18 cellular contexts compared by ENCODE assay signal in the genomic region with DNA sequence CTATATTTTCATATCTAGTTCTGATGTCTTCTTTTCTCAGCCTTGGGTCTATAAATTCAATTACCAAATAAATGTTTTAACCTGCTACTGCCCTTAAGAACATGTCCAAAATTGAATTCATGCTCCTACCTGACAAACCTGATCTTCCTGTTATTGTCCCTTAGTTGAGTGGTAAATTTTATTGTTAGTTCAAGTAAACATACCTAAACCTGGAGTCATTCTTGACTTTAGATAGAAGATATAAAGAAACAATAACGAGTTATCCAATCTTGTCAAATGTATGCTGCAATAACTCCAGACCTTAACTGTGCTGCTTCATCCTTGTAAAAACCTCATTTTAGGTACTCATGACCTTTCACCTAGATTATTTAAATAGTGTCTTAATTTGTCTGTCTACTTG. TPM values are rescaled to one million over a fixed set of nuclear protein-coding genes. Genes with fewer than 3 reads are reported as not detected.
DNase-seq lines count a peak whose midpoint lies in the region; ATAC-seq, FAIRE-seq and TF ChIP-seq lines count a peak whose summit lies in the region.
"Had no signal": no experiment of that assay in that cellular context is flagged by ENCODE, and none has a peak within 500 bp of the region (broad histone marks: within the 10 kb centered on the region; RNA-seq: fewer than 3 reads in every experiment).

No MANE protein-coding gene starts in this region.

- in situ Hi-C loops in K562 (cut with MboI): no loop called here

- H3K27me3 ChIP-seq in Caco-2 (replicated peaks; ENCODE audit: control insufficient read depth, insufficient read depth, low read length): no peaks in the 10 kb centered on the region
- no peaks in the 10 kb centered on the region for H3K27me3 ChIP-seq in K562 (ENCODE audit: control insufficient read depth in 2 of 2, insufficient read depth in 2 of 2, low read length in 2 of 2)
- H3K27me3 ChIP-seq: SJCRH30 had no signal

- H2AFZ ChIP-seq in K562 (ENCODE audit: low read depth, low read length): no peak overlapping the region

- H3K4me1 ChIP-seq in Caco-2 (peaks cover 21% of the 10 kb centered on the region), K562 (replicated peaks in 1 of 2; ENCODE audit: control insufficient read depth in 2 of 2, insufficient read depth in 2 of 2, low read length in 2 of 2) (no peaks in the 10 kb centered on the region)
- H3K4me1 ChIP-seq: SJCRH30 had no signal

- no peak overlapping the region for H3K27ac ChIP-seq in K562 (ENCODE audit: extremely low read depth, low read depth, low read length)
- H3K27ac ChIP-seq: SJCRH30 had no signal

- H3K9me3 Mint-ChIP-seq in Caco-2 (ENCODE audit: unreplicated experiment): peaks cover 38% of the 10 kb centered on the region

- CTCF ChIA-PET in Caco-2 (lab: Charles Lee): interaction anchor here (1.5 kb wide), 1 partner anchor 35 kb away, joined by 3 read pairs; the partner anchor contains the start of gene SC5D
- CTCF ChIA-PET in K562 (lab: Yijun Ruan, JAX; ENCODE audit: low intra/inter-chr PET ratio): no interaction called here

- BruUV-seq in Caco-2 (replicated peaks; lab: Mats Ljungman, UMichigan) (no TSS peak), K562 (replicated peaks; lab: Mats Ljungman, UMichigan) (no TSS peak)

- DNase-seq in Caco-2 (peak in 1 of 2 experiments; percentile 65), HPDE6-E6E7 (ENCODE audit: extremely low spot score) (peak; percentile 22), K562 (ENCODE audit: extremely low read depth in 1 of 4, low spot score in 3 of 4) (no peak), left colon (no peak)
- DNase-seq: ACHN, AML-193, H7, NCI-H1417 treated with DMSO at 0.1 percent for 48 hours, NCI-H1930, NCI-H510A treated with DMSO at 0.1 percent for 48 hours, NCI-H82, SJCRH30 had no signal

- H3K36me3 Mint-ChIP-seq in Caco-2 (ENCODE audit: insufficient read depth, unreplicated experiment): no peaks in the 10 kb centered on the region
- H3K36me3 Mint-ChIP-seq: CD14-positive monocyte had no signal

- no peak for TF ChIP-seq EP300 in K562 (IDR thresholded peaks at IDR 0.05; ENCODE audit: low read length)

- intact Hi-C loops in Caco-2 (cut with micrococcal nuclease; ENCODE audit: unreplicated experiment): loop anchor here (1.0 to 5.0 kb wide), 4 partner anchors 11 to 194 kb away; partner anchors contain the start of genes SC5D, SORL1 and SORL1-AS1
- intact Hi-C loops in K562 (cut with micrococcal nuclease): no loop called here
- intact Hi-C loops in left colon (cut with DNase I, micrococcal nuclease): no loop called here

- TF ChIP-seq CTCF in Caco-2 (IDR thresholded peaks at IDR 0.05; ENCODE audit: insufficient read depth in 1 of 2, low read depth in 1 of 2, low read length in 1 of 2, severe bottlenecking in 1 of 2, unreplicated experiment in 1 of 2): no peak
- TF ChIP-seq CTCF in K562 (IDR thresholded peaks at IDR 0.05 in 2 of 3, conservative IDR thresholded peaks at IDR 0.05 in 1 of 3; ENCODE audit: insufficient read depth in 2 of 3, low read depth in 1 of 3, low read length in 3 of 3): no peak

- no peaks in the 10 kb centered on the region for H3K79me2 ChIP-seq in K562 (ENCODE audit: control insufficient read depth, insufficient read depth, low read length)

- FAIRE-seq in K562 (lab: Jason Lieb, UNC): peak; percentile 44
- FAIRE-seq: RCC 7860 had no signal

- peak overlapping the region; percentile 4 for H3K4me3 Mint-ChIP-seq in Caco-2 (ENCODE audit: unreplicated experiment)
- H3K4me3 Mint-ChIP-seq: CD14-positive monocyte, IgD-negative memory B cell had no signal

- 0% methylated on average over 1 of the region's 1 CpG for WGBS in K562 (ENCODE audit: insufficient coverage, low coverage, missing lambda C conversion rate)

- POLR2A ChIA-PET in Caco-2 (lab: Charles Lee): no interaction called here
- POLR2A ChIA-PET in K562 (lab: Yijun Ruan, JAX): no interaction called here

- no peaks in the 10 kb centered on the region for H4K20me1 ChIP-seq in K562 (replicated peaks; ENCODE audit: control insufficient read depth, insufficient read depth, low read length)

- H3K27me3 Mint-ChIP-seq in Caco-2 (ENCODE audit: insufficient read depth, unreplicated experiment): no peaks in the 10 kb centered on the region

- H3K36me3 ChIP-seq in Caco-2 (ENCODE audit: control insufficient read depth, insufficient read depth, low read length): no peaks in the 10 kb centered on the region
- no peaks in the 10 kb centered on the region for H3K36me3 ChIP-seq in K562 (ENCODE audit: control insufficient read depth, insufficient read depth, low read length)
- H3K36me3 ChIP-seq: SJCRH30 had no signal

- no peak for TF ChIP-seq RAD21 in K562 (CRISPR knock-in tag; conservative IDR thresholded peaks at IDR 0.05 in 1 of 2, IDR thresholded peaks at IDR 0.05 in 1 of 2)

- no peak for TF ChIP-seq POLR2A in K562 (conservative IDR thresholded peaks at IDR 0.05)

- peaks cover 18% of the 10 kb centered on the region for H3K4me1 Mint-ChIP-seq in Caco-2 (ENCODE audit: low read depth, unreplicated experiment)
- H3K4me1 Mint-ChIP-seq: CD14-positive monocyte, IgD-negative memory B cell had no signal

- no peak overlapping the region for H3K9ac ChIP-seq in K562 (ENCODE audit: insufficient read depth in 1 of 2, low read depth in 2 of 2, low read length in 2 of 2)

- H3K9me3 ChIP-seq in Caco-2 (no peaks in the 10 kb centered on the region; the same call in 1 of the 2 replicates), K562 (replicated peaks; ENCODE audit: control insufficient read depth, insufficient read depth, low read depth, low read length) (no peaks in the 10 kb centered on the region)
- H3K9me3 ChIP-seq: SJCRH30 had no signal

- H3K9me1 ChIP-seq in K562 (ENCODE audit: control insufficient read depth, insufficient read depth, low read length): no peaks in the 10 kb centered on the region

- peak overlapping the region; percentile 20 for H3K27ac Mint-ChIP-seq in Caco-2 (ENCODE audit: unreplicated experiment)
- H3K27ac Mint-ChIP-seq: CD14-positive monocyte, IgD-negative memory B cell had no signal

- no peak overlapping the region for H3K4me2 ChIP-seq in K562 (ENCODE audit: insufficient read depth, low read length)

- no peak for ATAC-seq in K562
- ATAC-seq in left colon: peak; percentile 53
- ATAC-seq in GM19351 (IDR thresholded peaks at IDR 0.05; ENCODE audit: unreplicated experiment): no peak
- no peak for ATAC-seq in HG03097 (IDR thresholded peaks at IDR 0.05; ENCODE audit: low FRiP score, unreplicated experiment)
- no peak for ATAC-seq in GM18502 (IDR thresholded peaks at IDR 0.05; ENCODE audit: poor library complexity, unreplicated experiment)

- H3K4me3 ChIP-seq in Caco-2 (ENCODE audit: low read depth, low read length) (no peak overlapping the region), K562 (no peak overlapping the region)
- H3K4me3 ChIP-seq: SJCRH30 had no signal

TF ChIP-seq in K562, 482 proteins besides CTCF, POLR2A, EP300 and RAD21 (continues in another document):
- TF ChIP-seq ZNF212 (CRISPR knock-in tag; IDR thresholded peaks at IDR 0.05) (no peak), CXXC5 (CRISPR knock-in tag; IDR thresholded peaks at IDR 0.05) (no peak), CREB3 (tag; conservative IDR thresholded peaks at IDR 0.05; ENCODE audit: low read depth) (no peak)

RNA-seq across cellular contexts. Expression of gene SC5D, which starts 34.6 kb away (rescaled TPM):
- 106 and 126 TPM in 2 replicates for total RNA-seq in Caco-2 (2022)
- total RNA-seq in K562 (2011; cell fraction: chromatin; rRNA removed; ENCODE audit: low replicate concordance): 49.8 and 77.7 TPM in 2 replicates
- 44.7 and 62.4 TPM in 2 replicates for total RNA-seq in K562 (2011; cell fraction: nucleolus; rRNA removed)
- 83.0 and 88.7 TPM in 2 replicates for total RNA-seq in K562 (2011; cell fraction: nucleoplasm; rRNA removed)
- 7.6 and 9.9 TPM in 2 replicates for total RNA-seq in K562 (2014; rRNA removed)
- total RNA-seq in K562 (2014; rRNA removed; fragmentation: Illumina TruSeq; extraction: Trizol): 18.0 and 20.3 TPM in 2 replicates
- 14.7 and 16.1 TPM in 2 replicates for total RNA-seq in K562 (2015; rRNA removed; fragmentation: Illumina TruSeq; extraction: Trizol)
- total RNA-seq in K562 (2021): 12.0 and 13.8 TPM in 2 replicates
- 49.2 and 84.0 TPM in 2 replicates for polyA plus RNA-seq in K562 (2011; rRNA removed)
- 15.9 and 24.3 TPM in 2 replicates for polyA plus RNA-seq in K562 (2011; cell fraction: cytosol; rRNA removed)
- polyA plus RNA-seq in K562 (2011; cell fraction: nucleus; rRNA removed): 22.4 and 29.3 TPM in 2 replicates
- polyA plus RNA-seq in K562 (2012): 17.8 and 51.5 TPM in 2 replicates
- 19.5 and 23.9 TPM in 2 replicates for polyA plus RNA-seq in K562 (2014; fragmentation: Illumina TruSeq; extraction: Trizol)
- polyA plus RNA-seq in K562 (2014; fragmentation: Nextera tagmentation; extraction: Ambion mirVana): 10 to 100 TPM; 17.4 to 20.3 TPM
- 15.2 and 19.8 TPM in 2 replicates for polyA plus RNA-seq in K562 (2014; rRNA removed)
- 41.8 and 79.6 TPM in 2 replicates for polyA minus RNA-seq in K562 (2011; rRNA and poly(A)+ RNA removed)
- 13.2 and 23.8 TPM in 2 replicates for polyA minus RNA-seq in K562 (2011; cell fraction: cytosol; rRNA and poly(A)+ RNA removed)
- 11.6 and 16.3 TPM in 2 replicates for polyA minus RNA-seq in K562 (2011; cell fraction: nucleus; rRNA and poly(A)+ RNA removed)
- 10 to 100 TPM; 40.3 to 56.2 TPM for total RNA-seq in left colon
